In the genomic region with DNA sequence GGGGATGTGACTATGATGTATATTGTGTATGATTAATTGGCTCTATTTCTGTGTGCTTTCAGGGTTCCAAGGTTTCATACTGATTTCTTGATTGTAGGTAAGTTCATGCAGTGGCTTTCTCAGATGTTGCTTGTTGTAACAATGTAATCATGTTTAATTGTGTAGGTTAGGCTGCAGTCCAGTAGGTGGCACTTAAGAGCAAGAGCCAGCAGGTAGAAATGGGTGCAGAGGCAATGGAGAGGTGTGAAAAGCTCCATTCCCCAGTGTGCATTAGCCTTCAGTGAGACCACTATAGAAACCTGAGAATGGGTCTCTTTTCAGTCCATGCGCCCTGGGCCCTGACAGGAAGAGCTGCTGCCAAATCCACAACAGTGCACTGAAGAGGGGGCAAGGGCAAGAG, we compare ENCODE assay signal across 13 cellular contexts. TPM values are rescaled to one million over a fixed set of nuclear protein-coding genes. Genes with fewer than 3 reads are reported as not detected.
DNase-seq lines count a peak whose midpoint lies in the region; ATAC-seq and TF ChIP-seq lines count a peak whose summit lies in the region.
"Had no signal": no experiment of that assay in that cellular context is flagged by ENCODE, and none has a peak within 500 bp of the region (broad histone marks: within the 10 kb centered on the region; RNA-seq: fewer than 3 reads in every experiment).

No MANE protein-coding gene starts in this region.

- ATAC-seq in WTC11: peak; percentile 77

- H3K27ac Mint-ChIP-seq in WTC11: no peak overlapping the region
- H3K27ac Mint-ChIP-seq: nephron had no signal

- H3K27me3 Mint-ChIP-seq in WTC11 (ENCODE audit: low read depth): no peaks in the 10 kb centered on the region

- POLR2A ChIA-PET in WTC11 (lab: Charles Lee): no interaction called here

- H3K4me3 ChIP-seq in testis (no peak overlapping the region), left ventricle myocardium inferior (no peak overlapping the region)
- H3K4me3 ChIP-seq: SK-N-MC had no signal

- intact Hi-C loops in testis (cut with DNase I; ENCODE audit: low total_unique reads): no loop called here
- intact Hi-C loops in left ventricle myocardium inferior (cut with micrococcal nuclease): no loop called here

- H3K36me3 ChIP-seq in testis (ENCODE audit: low read depth, missing control alignments) (no peaks in the 10 kb centered on the region), left ventricle myocardium inferior (no peaks in the 10 kb centered on the region)

- peak; percentile 0 for DNase-seq in SIG-M5 treated with dmso at 0.1 percent for 504 hours (lab: John Stamatoyannopoulos, UW; ENCODE audit: unreplicated experiment)
- DNase-seq in SIG-M5 (lab: John Stamatoyannopoulos, UW): no peak
- peak; percentile 12 for DNase-seq in KBM-7
- peak; percentile 12 for DNase-seq in WTC11 (ENCODE audit: low spot score)
- DNase-seq in testis: peak; percentile 20
- DNase-seq in NCI-H1092 (lab: John Stamatoyannopoulos, UW): no peak
- no peak for DNase-seq in left ventricle myocardium inferior
- DNase-seq in ureter (ENCODE audit: low spot score): no peak
- DNase-seq: NCI-H1436; stimulated activated naive CD4-positive, alpha-beta T cell treated with Interleukin-2 at 50 U/mL for 16 hours had no signal

- H3K27me3 ChIP-seq in testis (no peaks in the 10 kb centered on the region), left ventricle myocardium inferior (ENCODE audit: low read depth) (no peaks in the 10 kb centered on the region)

- TF ChIP-seq CTCF in WTC11 (IDR thresholded peaks at IDR 0.05) (no peak), testis (IDR thresholded peaks at IDR 0.05) (peak in 1 of 3 experiments; percentile 10), left ventricle myocardium inferior (IDR thresholded peaks at IDR 0.05; ENCODE audit: borderline replicate concordance) (no peak)

- CTCF ChIA-PET in WTC11 (lab: Charles Lee): interaction anchor here (0.7 to 1.0 kb wide), 2 partner anchors 139 to 311 kb away, joined by 3 to 5 read pairs; no protein-coding TSS in a partner anchor

- no peaks in the 10 kb centered on the region for H3K4me1 ChIP-seq in testis
- H3K4me1 ChIP-seq in left ventricle myocardium inferior: no peaks in the 10 kb centered on the region

- in situ Hi-C loops in KBM-7 (cut with MboI; ENCODE audit: low pct_unique_long_range_greater_than_20kb, low sequenced_read_pairs): no loop called here

- no peak overlapping the region for H3K27ac ChIP-seq in testis
- H3K27ac ChIP-seq in left ventricle myocardium inferior (replicated peaks): no peak overlapping the region
- H3K27ac ChIP-seq: SK-N-MC had no signal

- H3K9me3 ChIP-seq in testis: no peaks in the 10 kb centered on the region
- peaks cover 5% of the 10 kb centered on the region for H3K9me3 ChIP-seq in left ventricle myocardium inferior (replicated peaks)

- 90% methylated on average over 1 of the region's 1 CpG; no CpG with 5 or more reads in 1 of the 2 donors for WGBS in testis, 2 donors

- TF ChIP-seq POLR2A in testis (IDR thresholded peaks at IDR 0.05): no peak

- 0 out of 2 replicates have a peak, but pooled peaks cover 2% of the 10 kb centered on the region for H3K36me3 Mint-ChIP-seq in WTC11

- peaks cover 8% of the 10 kb centered on the region for H3K4me1 Mint-ChIP-seq in WTC11
- H3K4me1 Mint-ChIP-seq: nephron had no signal

- peaks cover 3% of the 10 kb centered on the region; the same call in 1 of the 2 replicates for H3K9me3 Mint-ChIP-seq in WTC11

- H3K4me3 Mint-ChIP-seq in WTC11: no peak overlapping the region
- H3K4me3 Mint-ChIP-seq: nephron had no signal

TF ChIP-seq in WTC11, 78 proteins besides CTCF, POLR2A, EP300 and RAD21:
- TF ChIP-seq NFE2L1 (CRISPR knock-in tag; IDR thresholded peaks at IDR 0.05): no peak
- no peak for TF ChIP-seq ZSCAN18 (CRISPR knock-in tag; IDR thresholded peaks at IDR 0.05)
- TF ChIP-seq ZNF317 (CRISPR knock-in tag; IDR thresholded peaks at IDR 0.05; ENCODE audit: borderline replicate concordance, low read depth): no peak
- TF ChIP-seq ERG (CRISPR knock-in tag; IDR thresholded peaks at IDR 0.05): no peak
- no peak for TF ChIP-seq PRDM15 (CRISPR knock-in tag; IDR thresholded peaks at IDR 0.05)
- TF ChIP-seq, protein P1, sequence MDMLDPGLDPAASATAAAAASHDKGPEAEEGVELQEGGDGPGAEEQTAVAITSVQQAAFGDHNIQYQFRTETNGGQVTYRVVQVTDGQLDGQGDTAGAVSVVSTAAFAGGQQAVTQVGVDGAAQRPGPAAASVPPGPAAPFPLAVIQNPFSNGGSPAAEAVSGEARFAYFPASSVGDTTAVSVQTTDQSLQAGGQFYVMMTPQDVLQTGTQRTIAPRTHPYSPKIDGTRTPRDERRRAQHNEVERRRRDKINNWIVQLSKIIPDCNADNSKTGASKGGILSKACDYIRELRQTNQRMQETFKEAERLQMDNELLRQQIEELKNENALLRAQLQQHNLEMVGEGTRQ (CRISPR knock-in tag; IDR thresholded peaks at IDR 0.05): no peak

RNA-seq across cellular contexts. Expression of gene DCAF12L2, which starts 28.2 kb away (rescaled TPM):
- total RNA-seq in WTC11 (2021): 0.52 to 0.73 TPM (median 0.57 TPM) in 3 replicates
- 10 to 100 TPM; 37.6 to 64.9 TPM for total RNA-seq in testis
- 17.7 TPM for polyA plus RNA-seq in testis (ENCODE audit: insufficient read depth, low read depth, low replicate concordance)
- total RNA-seq in left ventricle myocardium inferior: 0.11 TPM
- total RNA-seq in ureter: 0.34 TPM
- total RNA-seq: activated CD8-positive, alpha-beta memory T cell treated with anti-CD3 and anti-CD28 coated beads for 36 hours had no signal

Comparison
In these comparisons a context has a peak if more than half of its experiments do, and no peak if none do; other contexts are left out.
1. DNase-seq: peak in SIG-M5 treated with dmso at 0.1 percent for 504 hours (single experiment), KBM-7 (single experiment), WTC11 (single experiment) and testis (single experiment); none in SIG-M5 (single experiment), NCI-H1092 (single experiment), left ventricle myocardium inferior (single experiment) and ureter (single experiment).
2. RNA of gene DCAF12L2, which starts 28.2 kb away (total RNA-seq): 37.6 to 64.9 TPM in testis; 0.52 to 0.73 TPM in WTC11, 0.34 TPM in ureter (single experiment) and 0.11 TPM in left ventricle myocardium inferior (single experiment); every median in the first group is over 10 times any median in the second.